14 cellular contexts compared by ENCODE assay signal in genomic region chr13:79780240-79780639, GRCh38.
A peak's percentile ranks its signal among the peaks of the same experiment; 100 is the strongest.
DNase-seq lines count a peak whose midpoint lies in the region; ATAC-seq, FAIRE-seq and TF ChIP-seq lines count a peak whose summit lies in the region.
"Had no signal": no experiment of that assay in that cellular context is flagged by ENCODE, and none has a peak within 500 bp of the region (broad histone marks: within the 10 kb centered on the region; RNA-seq: fewer than 3 reads in every experiment).

No MANE protein-coding gene starts in this region.

- H4K12ac ChIP-seq in trophoblast cell (ENCODE audit: low read depth, low read length), result no peak overlapping the region

- POLR2A ChIA-PET in HEK293T (lab: Yijun Ruan, JAX), result no interaction called here

- H3K4me1 ChIP-seq in fibroblast of lung (ENCODE audit: control insufficient read depth, extremely low read depth, insufficient read depth, low read length) (no peaks in the 10 kb centered on the region), trophoblast cell (ENCODE audit: control insufficient read depth in 1 of 2, insufficient read depth in 2 of 2, low read length in 2 of 2) (peaks cover 2 to 3% of the 10 kb centered on the region in 2 experiments), kidney (ENCODE audit: control insufficient read depth in 1 of 2, insufficient read depth in 1 of 2, low read depth in 1 of 2, low read length in 2 of 2) (peaks cover 0 to 2% of the 10 kb centered on the region in 2 donors)
- H3K4me1 ChIP-seq: parathyroid adenoma had no signal

- ATAC-seq in GM19351 (IDR thresholded peaks at IDR 0.05; ENCODE audit: unreplicated experiment) (peak; percentile 49), HG03378 (IDR thresholded peaks at IDR 0.05; ENCODE audit: unreplicated experiment) (no peak)

- DNase-seq in OCI-M1 (lab: John Stamatoyannopoulos, UW), result peak; percentile 52
- peak; percentile 9 to 45 for DNase-seq in fibroblast of lung (ENCODE audit: low read depth in 2 of 2)
- DNase-seq in trophoblast cell, result no peak
- DNase-seq in SW480 (ENCODE audit: low spot score), result no peak
- DNase-seq in HEK293T (ENCODE audit: extremely low spot score), result no peak
- DNase-seq in kidney, result no peak
- DNase-seq: activated CD4-positive, alpha-beta T cell treated with anti-CD3 and anti-CD28 coated beads, Interleukin-2, amount 50 U/mL, for 4 hours; activated gamma-delta T cell treated with Interleukin-2 at 50 U/mL for 16 hours; CD4-positive, alpha-beta T cell; T-helper 1 cell had no signal

- H2BK5ac ChIP-seq in trophoblast cell (ENCODE audit: low read depth, low read length, poor library complexity), result no peak overlapping the region

- H3K79me2 ChIP-seq in fibroblast of lung (ENCODE audit: control insufficient read depth, insufficient read depth, low read length), result no peaks in the 10 kb centered on the region
- H3K79me2 ChIP-seq in trophoblast cell (ENCODE audit: control insufficient read depth, insufficient read depth, low read length, poor library complexity), result no peaks in the 10 kb centered on the region
- H3K79me2 ChIP-seq: parathyroid adenoma had no signal

- H3K4ac ChIP-seq in trophoblast cell (ENCODE audit: low read depth, low read length), result no peak overlapping the region

- no CpG with 5 or more reads among the region's 3 CpGs for WGBS in trophoblast cell (ENCODE audit: extremely low coverage, insufficient coverage, insufficient read length)

- FAIRE-seq in kidney (lab: Jason Lieb, UNC), result no peak
- FAIRE-seq: H1 had no signal

- H4K20me1 ChIP-seq in fibroblast of lung (ENCODE audit: control insufficient read depth, extremely low read depth, insufficient read depth, low read length), result no peaks in the 10 kb centered on the region

- H2AFZ ChIP-seq in fibroblast of lung (ENCODE audit: low read length) (peak overlapping the region; percentile 51), trophoblast cell (ENCODE audit: insufficient read depth, low read length, poor library complexity) (no peak overlapping the region)
- H2AFZ ChIP-seq: parathyroid adenoma had no signal

- peak overlapping the region in 2 of 4 experiments; percentile 4 to 44 for H3K4me3 ChIP-seq in fibroblast of lung (replicated peaks in 1 of 4; ENCODE audit: control extremely low read depth in 1 of 4, insufficient read depth in 1 of 4, low read depth in 3 of 4, low read length in 4 of 4)
- no peak overlapping the region for H3K4me3 ChIP-seq in trophoblast cell (ENCODE audit: low read depth, low read length)
- no peak overlapping the region for H3K4me3 ChIP-seq in kidney (ENCODE audit: low read length in 2 of 2)

- H3K36me3 ChIP-seq in fibroblast of lung (ENCODE audit: control insufficient read depth, insufficient read depth, low read length) (no peaks in the 10 kb centered on the region), trophoblast cell (ENCODE audit: control insufficient read depth in 1 of 2, insufficient read depth in 2 of 2, low read length in 2 of 2) (no peaks in the 10 kb centered on the region), kidney (ENCODE audit: control insufficient read depth in 1 of 2, insufficient read depth in 2 of 2, low read length in 2 of 2) (no peaks in the 10 kb centered on the region)

- H2AK5ac ChIP-seq in trophoblast cell (ENCODE audit: low read length), result no peak overlapping the region

- H3K23ac ChIP-seq in trophoblast cell (ENCODE audit: low read length), result no peak overlapping the region

- TF ChIP-seq CTCF in fibroblast of lung (conservative IDR thresholded peaks at IDR 0.05 in 1 of 2, IDR thresholded peaks at IDR 0.05 in 1 of 2; ENCODE audit: low read depth in 1 of 2, low read length in 2 of 2), result no peak
- no peak for TF ChIP-seq CTCF in kidney (IDR thresholded peaks at IDR 0.05; ENCODE audit: borderline replicate concordance, extremely low read depth, insufficient read depth)

- H3K79me1 ChIP-seq in trophoblast cell (ENCODE audit: low read length), result peaks cover 4% of the 10 kb centered on the region

- H2BK120ac ChIP-seq in trophoblast cell (ENCODE audit: insufficient read depth, low read length, poor library complexity), result no peak overlapping the region

- H3K9ac ChIP-seq in fibroblast of lung (ENCODE audit: insufficient read depth, low read length) (no peak overlapping the region), trophoblast cell (ENCODE audit: low read length) (no peak overlapping the region), kidney (ENCODE audit: low read length in 2 of 2) (no peak overlapping the region)
- H3K9ac ChIP-seq: parathyroid adenoma had no signal

- no peak overlapping the region for H3K18ac ChIP-seq in trophoblast cell (ENCODE audit: low read length)

- H2BK12ac ChIP-seq in trophoblast cell (ENCODE audit: low read length), result no peak overlapping the region

- H3K27me3 ChIP-seq in fibroblast of lung (ENCODE audit: control insufficient read depth, insufficient read depth, low read length) (no peaks in the 10 kb centered on the region), trophoblast cell (ENCODE audit: insufficient read depth, low read length) (no peaks in the 10 kb centered on the region)

- CTCF ChIA-PET in HEK293T (lab: Yijun Ruan, JAX), result no interaction called here

- H3K4me2 ChIP-seq in fibroblast of lung (ENCODE audit: extremely low read depth, insufficient read depth, low read length) (peak overlapping the region; percentile 61), trophoblast cell (ENCODE audit: low read length) (no peak overlapping the region)

- H3K27ac ChIP-seq in fibroblast of lung (ENCODE audit: insufficient read depth, low read length), result peak overlapping the region; percentile 62
- H3K27ac ChIP-seq in trophoblast cell (ENCODE audit: low read depth, low read length), result no peak overlapping the region
- no peak overlapping the region for H3K27ac ChIP-seq in kidney (ENCODE audit: low read depth in 2 of 2, low read length in 2 of 2)
- H3K27ac ChIP-seq: parathyroid adenoma had no signal

- H3K14ac ChIP-seq in trophoblast cell (ENCODE audit: low read length), result no peak overlapping the region

- H3K9me3 ChIP-seq in fibroblast of lung (ENCODE audit: control insufficient read depth, insufficient read depth, low read depth, low read length) (no peaks in the 10 kb centered on the region), trophoblast cell (ENCODE audit: insufficient read depth, low read depth, low read length) (no peaks in the 10 kb centered on the region), kidney (ENCODE audit: control insufficient read depth in 1 of 2, low read length in 2 of 2) (no peaks in the 10 kb centered on the region)

- H4K8ac ChIP-seq in trophoblast cell (ENCODE audit: low read depth, low read length), result no peak overlapping the region

- intact Hi-C loops in kidney (cut with DNase I), result no loop called here

- peak overlapping the region; percentile 76 for H4K91ac ChIP-seq in trophoblast cell (ENCODE audit: low read depth, low read length)

TF ChIP-seq in HEK293T, 16 proteins besides CTCF, POLR2A, EP300 and RAD21:
- TF ChIP-seq FOXM1 (IDR thresholded peaks at IDR 0.05; ENCODE audit: borderline replicate concordance) (no peak), FOXA1 (IDR thresholded peaks at IDR 0.05) (no peak), ARNT (IDR thresholded peaks at IDR 0.05) (no peak), TARDBP (IDR thresholded peaks at IDR 0.05) (no peak), HDGF (IDR thresholded peaks at IDR 0.05; ENCODE audit: borderline replicate concordance) (no peak), ZNF384 (IDR thresholded peaks at IDR 0.05) (no peak), NFRKB (IDR thresholded peaks at IDR 0.05) (no peak), CTBP1 (IDR thresholded peaks at IDR 0.05; ENCODE audit: borderline replicate concordance) (no peak), LEF1 (IDR thresholded peaks at IDR 0.05; ENCODE audit: borderline replicate concordance) (no peak), ELF4 (IDR thresholded peaks at IDR 0.05) (no peak), SP1 (IDR thresholded peaks at IDR 0.05) (no peak), L3MBTL2 (conservative IDR thresholded peaks at IDR 0.05) (no peak), FOXK2 (IDR thresholded peaks at IDR 0.05) (no peak), PKNOX1 (IDR thresholded peaks at IDR 0.05) (no peak), SUZ12 (IDR thresholded peaks at IDR 0.05) (no peak), BHLHE40 (IDR thresholded peaks at IDR 0.05; ENCODE audit: borderline replicate concordance) (no peak)

Comparison
In these comparisons a context has a peak if more than half of its experiments do, and no peak if none do; other contexts are left out.
1. DNase-seq: peak in OCI-M1 (single experiment) and fibroblast of lung (2 of 2); none in trophoblast cell (0 of 2), SW480 (single experiment), HEK293T (single experiment) and kidney (single experiment).